ENCODE assay signal across 31 cellular contexts in the genomic region with DNA sequence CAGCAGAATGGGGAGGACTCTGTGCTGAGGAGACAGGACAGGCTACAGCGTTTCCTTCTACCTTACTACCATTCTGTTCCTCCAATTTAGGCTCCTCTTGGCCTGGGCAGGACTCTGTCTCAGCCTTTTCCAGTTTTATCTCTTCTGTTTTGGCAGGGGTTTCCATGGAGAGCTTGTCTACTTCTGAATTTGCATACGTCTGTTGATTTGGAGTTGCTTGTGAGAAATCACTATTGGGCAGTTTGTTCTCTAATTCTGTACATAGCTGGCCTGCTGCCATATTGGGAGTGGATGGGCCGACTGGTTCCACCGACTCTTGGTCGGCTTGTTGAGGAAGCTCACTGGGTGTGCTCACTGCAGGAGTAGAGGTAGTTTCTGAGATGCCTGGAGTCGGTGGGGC.
DNase-seq lines count a peak whose midpoint lies in the region; ATAC-seq and TF ChIP-seq lines count a peak whose summit lies in the region.
"Had no signal": no experiment of that assay in that cellular context is flagged by ENCODE, and none has a peak within 500 bp of the region (broad histone marks: within the 10 kb centered on the region; RNA-seq: fewer than 3 reads in every experiment).

No MANE protein-coding gene starts in this region.

- intact Hi-C loops in OCI-LY7 (cut with micrococcal nuclease; ENCODE audit: unreplicated experiment) = no loop called here

- H3K4me3 ChIP-seq in Karpas-422 (ENCODE audit: low read length) (no peak overlapping the region), OCI-LY7 (ENCODE audit: low read depth, low read length, poor library complexity, severe bottlenecking) (no peak overlapping the region), foreskin fibroblast (ENCODE audit: low read depth in 1 of 2, low read length in 2 of 2) (no peak overlapping the region)
- H3K4me3 ChIP-seq: esophagus muscularis mucosa, GM12878, lower lobe of right lung, psoas muscle had no signal

- peak overlapping the region; percentile 54 for H3K27ac Mint-ChIP-seq in activated T-cell treated with anti-CD3 and anti-CD28 coated beads, Interleukin-2, amount 50 U/mL, for 24 hours
- H3K27ac Mint-ChIP-seq in effector memory CD8-positive, alpha-beta T cell = peak overlapping the region; percentile 53 to 79
- H3K27ac Mint-ChIP-seq in stimulated activated naive B cell treated with anti-CD40 and anti-IgM and Interleukin-4, amounts not matched to agents 10 μg/mL and 1 μg/mL and 100 μg/mL, for 72 hours = peak overlapping the region; percentile 42
- H3K27ac Mint-ChIP-seq: activated CD4-positive, alpha-beta T cell treated with anti-CD3 and anti-CD28 coated beads, Interleukin-2, amount 10 ng/mL, durations not matched to agents 24 days and 14 days; T-helper 2 cell treated with Interferon-gamma antibody and Interleukin-4, amounts not matched to agents 5 μg/mL and 100 μg/mL, for 36 hours had no signal

- no peaks in the 10 kb centered on the region for H3K27me3 ChIP-seq in Karpas-422 (ENCODE audit: low read length)
- H3K27me3 ChIP-seq: esophagus muscularis mucosa, foreskin keratinocyte had no signal

- H3K9me3 Mint-ChIP-seq in activated T-cell treated with anti-CD3 and anti-CD28 coated beads, Interleukin-2, amount 50 U/mL, for 24 hours = no peaks in the 10 kb centered on the region
- H3K9me3 Mint-ChIP-seq in activated T-cell treated with anti-CD3 and anti-CD28 coated beads, Interleukin-2, amount 50 U/mL, for 4 hours = no peaks in the 10 kb centered on the region
- no peaks in the 10 kb centered on the region for H3K9me3 Mint-ChIP-seq in effector memory CD8-positive, alpha-beta T cell
- no peaks in the 10 kb centered on the region for H3K9me3 Mint-ChIP-seq in stimulated activated naive B cell treated with anti-CD40 and anti-IgM and Interleukin-4, amounts not matched to agents 10 μg/mL and 1 μg/mL and 100 μg/mL, for 72 hours
- H3K9me3 Mint-ChIP-seq: activated CD4-positive, alpha-beta T cell treated with anti-CD3 and anti-CD28 coated beads, Interleukin-2, amount 10 ng/mL, durations not matched to agents 24 days and 14 days; H9; natural killer cell; T-helper 2 cell treated with Interferon-gamma antibody and Interleukin-4, amounts not matched to agents 5 μg/mL and 100 μg/mL, for 36 hours had no signal

- no peak for ATAC-seq in activated T-cell treated with anti-CD3 and anti-CD28 coated beads, Interleukin-2, amount 50 U/mL, for 4 hours
- ATAC-seq in effector memory CD8-positive, alpha-beta T cell (replicated peaks) = no peak
- no peak for ATAC-seq in stimulated activated naive B cell treated with anti-CD40 and anti-IgM and Interleukin-4, amounts not matched to agents 10 μg/mL and 1 μg/mL and 100 μg/mL, for 72 hours (replicated peaks)
- no peak for ATAC-seq in HG03095 (IDR thresholded peaks at IDR 0.05; ENCODE audit: unreplicated experiment)
- ATAC-seq: foreskin keratinocyte, GM12878, lower lobe of right lung, natural killer cell, psoas muscle, sciatic nerve had no signal

- H3K9me3 ChIP-seq in Karpas-422 (ENCODE audit: low read length) (no peaks in the 10 kb centered on the region), OCI-LY7 (ENCODE audit: low read length) (peaks cover 7% of the 10 kb centered on the region; the same call in 1 of the 2 replicates)
- H3K9me3 ChIP-seq: esophagus muscularis mucosa, lower lobe of right lung, psoas muscle had no signal

- H3K36me3 Mint-ChIP-seq in activated T-cell treated with anti-CD3 and anti-CD28 coated beads, Interleukin-2, amount 50 U/mL, for 24 hours (ENCODE audit: low read depth) = peaks cover 86% of the 10 kb centered on the region
- H3K36me3 Mint-ChIP-seq in activated T-cell treated with anti-CD3 and anti-CD28 coated beads, Interleukin-2, amount 50 U/mL, for 4 hours (ENCODE audit: insufficient read depth) = peaks cover 37% of the 10 kb centered on the region
- peaks cover 61% of the 10 kb centered on the region for H3K36me3 Mint-ChIP-seq in effector memory CD8-positive, alpha-beta T cell (ENCODE audit: insufficient read depth)
- peaks cover 44 to 59% of the 10 kb centered on the region in 2 donors for H3K36me3 Mint-ChIP-seq in stimulated activated naive B cell treated with anti-CD40 and anti-IgM and Interleukin-4, amounts not matched to agents 10 μg/mL and 1 μg/mL and 100 μg/mL, for 72 hours

- H2AFZ ChIP-seq in Karpas-422 (ENCODE audit: low read length) = no peak overlapping the region
- no peak overlapping the region for H2AFZ ChIP-seq in OCI-LY7 (ENCODE audit: low read length)

- peaks cover 9% of the 10 kb centered on the region for H3K4me1 Mint-ChIP-seq in activated T-cell treated with anti-CD3 and anti-CD28 coated beads, Interleukin-2, amount 50 U/mL, for 24 hours (ENCODE audit: low read depth)
- peaks cover 8% of the 10 kb centered on the region for H3K4me1 Mint-ChIP-seq in activated T-cell treated with anti-CD3 and anti-CD28 coated beads, Interleukin-2, amount 50 U/mL, for 4 hours (ENCODE audit: low read depth)
- H3K4me1 Mint-ChIP-seq in effector memory CD8-positive, alpha-beta T cell (ENCODE audit: low read depth in 2 of 2) = peaks cover 4 to 10% of the 10 kb centered on the region in 2 donors
- H3K4me1 Mint-ChIP-seq in stimulated activated naive B cell treated with anti-CD40 and anti-IgM and Interleukin-4, amounts not matched to agents 10 μg/mL and 1 μg/mL and 100 μg/mL, for 72 hours = peaks cover 19 to 34% of the 10 kb centered on the region in 2 donors
- H3K4me1 Mint-ChIP-seq: H9 had no signal

- TF ChIP-seq CTCF in OCI-LY7 (conservative IDR thresholded peaks at IDR 0.05; ENCODE audit: low read length) (no peak), foreskin fibroblast (IDR thresholded peaks at IDR 0.05; ENCODE audit: low read depth, low read length) (no peak)

- H4K20me1 ChIP-seq in Karpas-422 (ENCODE audit: insufficient read depth, low read depth, low read length) = no peaks in the 10 kb centered on the region
- no peaks in the 10 kb centered on the region; the same call in 1 of the 2 replicates for H4K20me1 ChIP-seq in OCI-LY7 (ENCODE audit: insufficient read depth, low read length)

- H3K4me2 ChIP-seq in Karpas-422 (ENCODE audit: low read depth, low read length, poor library complexity, severe bottlenecking) = peak overlapping the region; percentile 72
- no peak overlapping the region for H3K4me2 ChIP-seq in OCI-LY7 (ENCODE audit: low read length)

- H3K36me3 ChIP-seq in Karpas-422 (ENCODE audit: insufficient read depth, low read length) (peaks cover 41% of the 10 kb centered on the region), OCI-LY7 (ENCODE audit: insufficient read depth, low read length) (peaks cover 84% of the 10 kb centered on the region)

- no TSS peak for BruUV-seq in OCI-LY7 (replicated peaks; lab: Mats Ljungman, UMichigan)

- H3K4me3 Mint-ChIP-seq in activated T-cell treated with anti-CD3 and anti-CD28 coated beads, Interleukin-2, amount 50 U/mL, for 24 hours = no peak overlapping the region
- no peak overlapping the region for H3K4me3 Mint-ChIP-seq in activated T-cell treated with anti-CD3 and anti-CD28 coated beads, Interleukin-2, amount 50 U/mL, for 4 hours
- H3K4me3 Mint-ChIP-seq in effector memory CD8-positive, alpha-beta T cell = no peak overlapping the region
- no peak overlapping the region for H3K4me3 Mint-ChIP-seq in stimulated activated naive B cell treated with anti-CD40 and anti-IgM and Interleukin-4, amounts not matched to agents 10 μg/mL and 1 μg/mL and 100 μg/mL, for 72 hours
- H3K4me3 Mint-ChIP-seq: activated CD4-positive, alpha-beta T cell treated with anti-CD3 and anti-CD28 coated beads, Interleukin-2, amount 10 ng/mL, durations not matched to agents 24 days and 14 days; H9; natural killer cell; T-helper 2 cell treated with Interferon-gamma antibody and Interleukin-4, amounts not matched to agents 5 μg/mL and 100 μg/mL, for 36 hours had no signal

- peak overlapping the region; percentile 36; the same call in 1 of the 2 replicates for H3K9ac ChIP-seq in Karpas-422 (ENCODE audit: low read length)

- POLR2A ChIA-PET in OCI-LY7 (lab: Charles Lee) = interaction anchor here (0.6 kb wide), 1 partner anchor 332 kb away, joined by 4 read pairs; no protein-coding TSS in a partner anchor

- H3K4me1 ChIP-seq in Karpas-422 (ENCODE audit: low read length) (peaks cover 61% of the 10 kb centered on the region), OCI-LY7 (ENCODE audit: insufficient read depth, low read length, poor library complexity, severe bottlenecking) (peaks cover 50% of the 10 kb centered on the region)
- H3K4me1 ChIP-seq: esophagus muscularis mucosa, foreskin keratinocyte, lower lobe of right lung, psoas muscle had no signal

- H3K27ac ChIP-seq in Karpas-422 (ENCODE audit: low read length) = peak overlapping the region; percentile 93
- H3K27ac ChIP-seq in OCI-LY7 (ENCODE audit: low read depth, low read length, poor library complexity, severe bottlenecking) = no peak overlapping the region
- H3K27ac ChIP-seq: esophagus muscularis mucosa, foreskin keratinocyte, lower lobe of right lung, psoas muscle had no signal

- H3K9me2 ChIP-seq in Karpas-422 (replicated peaks; ENCODE audit: insufficient read depth, low read length) = no peaks in the 10 kb centered on the region
- no peaks in the 10 kb centered on the region for H3K9me2 ChIP-seq in OCI-LY7 (ENCODE audit: insufficient read depth, low read length)

- no peak for DNase-seq in activated T-cell treated with anti-CD3 and anti-CD28 coated beads, Interleukin-2, amount 50 U/mL, for 24 hours
- DNase-seq in activated T-cell treated with anti-CD3 and anti-CD28 coated beads, Interleukin-2, amount 50 U/mL, for 4 hours = no peak
- DNase-seq in Karpas-422 (no peak), OCI-LY7 (ENCODE audit: low spot score) (no peak), foreskin fibroblast (no peak)
- no peak for DNase-seq in effector memory CD8-positive, alpha-beta T cell
- DNase-seq in stimulated activated naive B cell treated with anti-CD40 and anti-IgM and Interleukin-4, amounts not matched to agents 10 μg/mL and 1 μg/mL and 100 μg/mL, for 72 hours = no peak
- DNase-seq: activated CD4-positive, alpha-beta T cell treated with anti-CD3 and anti-CD28 coated beads, Interleukin-2, amount 10 ng/mL, durations not matched to agents 24 days and 14 days; activated gamma-delta T cell; caudate nucleus; cortex of kidney; DMS153; foreskin keratinocyte; H9; head of caudate nucleus; Kasumi-1; lower lobe of right lung; natural killer cell; NCI-H1436; NCI-H2081 treated with DMSO at 0.1 percent for 48 hours; NCI-H345; NCI-H774; nucleus accumbens; psoas muscle; stimulated activated CD4-positive, alpha-beta T cell treated with anti-CD3 and anti-CD28 coated beads, Interleukin-4, amount 100 ng/mL, for 1 hour; trophoblast cell had no signal

- no peaks in the 10 kb centered on the region for H3K27me3 Mint-ChIP-seq in activated T-cell treated with anti-CD3 and anti-CD28 coated beads, Interleukin-2, amount 50 U/mL, for 24 hours
- no peaks in the 10 kb centered on the region for H3K27me3 Mint-ChIP-seq in activated T-cell treated with anti-CD3 and anti-CD28 coated beads, Interleukin-2, amount 50 U/mL, for 4 hours (ENCODE audit: low read depth)
- no peaks in the 10 kb centered on the region for H3K27me3 Mint-ChIP-seq in effector memory CD8-positive, alpha-beta T cell
- no peaks in the 10 kb centered on the region for H3K27me3 Mint-ChIP-seq in stimulated activated naive B cell treated with anti-CD40 and anti-IgM and Interleukin-4, amounts not matched to agents 10 μg/mL and 1 μg/mL and 100 μg/mL, for 72 hours
- H3K27me3 Mint-ChIP-seq: activated CD4-positive, alpha-beta T cell treated with anti-CD3 and anti-CD28 coated beads, Interleukin-2, amount 10 ng/mL, durations not matched to agents 24 days and 14 days had no signal

- peaks cover 22% of the 10 kb centered on the region for H3K79me2 ChIP-seq in Karpas-422 (ENCODE audit: low read length)
- peaks cover 24% of the 10 kb centered on the region; the same call in 1 of the 2 replicates for H3K79me2 ChIP-seq in OCI-LY7 (ENCODE audit: insufficient read depth, low read depth, low read length)

- CTCF ChIA-PET in OCI-LY7 (lab: Charles Lee; ENCODE audit: unreplicated experiment) = interaction anchor here (0.6 kb wide), 1 partner anchor 542 kb away, joined by 3 read pairs; no protein-coding TSS in a partner anchor
